In the genomic region with DNA sequence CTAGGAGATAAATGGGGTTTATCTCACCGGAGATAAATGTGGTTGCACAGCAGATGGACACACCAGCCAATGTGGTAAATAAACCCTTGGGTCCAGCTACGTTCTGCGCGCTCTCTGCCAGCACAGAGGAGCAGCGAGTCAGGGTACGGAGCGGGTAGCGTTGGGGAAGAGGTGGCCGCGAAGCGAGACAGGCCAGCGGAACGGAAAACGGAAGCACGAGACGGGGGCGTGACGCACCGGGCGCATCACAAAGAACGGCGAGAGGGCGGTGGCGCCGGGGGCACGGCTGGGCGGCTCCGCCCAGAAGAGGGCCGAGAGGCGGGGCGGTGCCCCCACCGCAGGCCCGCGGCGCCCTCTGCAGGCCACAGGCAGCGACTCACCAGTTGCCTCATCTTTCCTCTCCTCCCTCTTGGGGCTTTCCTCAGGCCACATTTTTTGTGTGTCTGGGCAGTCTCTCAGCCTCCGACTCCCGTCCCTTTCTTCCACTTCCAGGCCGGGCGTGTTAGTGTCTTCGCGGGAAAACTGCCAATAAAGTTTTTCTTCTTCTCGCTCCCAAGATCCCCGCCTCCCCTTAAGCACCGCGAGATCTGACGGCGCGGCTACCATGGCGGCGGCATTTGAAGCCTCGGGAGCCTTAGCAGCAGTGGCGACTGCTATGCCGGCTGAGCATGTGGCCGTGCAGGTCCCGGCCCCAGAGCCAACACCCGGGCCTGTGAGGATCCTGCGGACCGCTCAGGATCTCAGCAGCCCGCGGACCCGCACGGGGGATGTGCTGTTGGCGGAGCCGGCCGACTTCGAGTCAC, we compare ENCODE assay signal across 8 cellular contexts. TPM values are rescaled to one million over a fixed set of nuclear protein-coding genes. Genes with fewer than 3 reads are reported as not detected.
DNase-seq lines count a peak whose midpoint lies in the region; ATAC-seq and TF ChIP-seq lines count a peak whose summit lies in the region.

A gene with protein sequence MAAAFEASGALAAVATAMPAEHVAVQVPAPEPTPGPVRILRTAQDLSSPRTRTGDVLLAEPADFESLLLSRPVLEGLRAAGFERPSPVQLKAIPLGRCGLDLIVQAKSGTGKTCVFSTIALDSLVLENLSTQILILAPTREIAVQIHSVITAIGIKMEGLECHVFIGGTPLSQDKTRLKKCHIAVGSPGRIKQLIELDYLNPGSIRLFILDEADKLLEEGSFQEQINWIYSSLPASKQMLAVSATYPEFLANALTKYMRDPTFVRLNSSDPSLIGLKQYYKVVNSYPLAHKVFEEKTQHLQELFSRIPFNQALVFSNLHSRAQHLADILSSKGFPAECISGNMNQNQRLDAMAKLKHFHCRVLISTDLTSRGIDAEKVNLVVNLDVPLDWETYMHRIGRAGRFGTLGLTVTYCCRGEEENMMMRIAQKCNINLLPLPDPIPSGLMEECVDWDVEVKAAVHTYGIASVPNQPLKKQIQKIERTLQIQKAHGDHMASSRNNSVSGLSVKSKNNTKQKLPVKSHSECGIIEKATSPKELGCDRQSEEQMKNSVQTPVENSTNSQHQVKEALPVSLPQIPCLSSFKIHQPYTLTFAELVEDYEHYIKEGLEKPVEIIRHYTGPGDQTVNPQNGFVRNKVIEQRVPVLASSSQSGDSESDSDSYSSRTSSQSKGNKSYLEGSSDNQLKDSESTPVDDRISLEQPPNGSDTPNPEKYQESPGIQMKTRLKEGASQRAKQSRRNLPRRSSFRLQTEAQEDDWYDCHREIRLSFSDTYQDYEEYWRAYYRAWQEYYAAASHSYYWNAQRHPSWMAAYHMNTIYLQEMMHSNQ (plus strand): TSS at position 581 of the 803 bp plus-strand sequence. CDS start 24 bp downstream, at position 605.

- DNase-seq in NCI-H1694 treated with DMSO at 0.1 percent for 48 hours (lab: John Stamatoyannopoulos, UW), result peak; percentile 93
- peak; percentile 90 to 92 (median 92) for DNase-seq in T-helper 17 cell
- DNase-seq in left ventricle myocardium superior, result peak; percentile 95
- peak; percentile 90 for DNase-seq in putamen (ENCODE audit: low spot score)
- peak in 1 of 2 donors; percentile 96 for DNase-seq in vagina (ENCODE audit: extremely low spot score in 2 of 2)

- H3K27ac ChIP-seq in angular gyrus (ENCODE audit: low read depth, low read length) (peak within 1 kb of the TSS; percentile 96), vagina (peak within 1 kb of the TSS; percentile 94)

- peak in 1 of 2 donors; percentile 34 for TF ChIP-seq POLR2A in vagina (IDR thresholded peaks at IDR 0.05)

- intact Hi-C loops in left ventricle myocardium superior (cut with micrococcal nuclease) (no loop called here), vagina (cut with DNase I) (no loop called here)

- H3K4me1 Mint-ChIP-seq in T-helper 17 cell, result peaks cover 28% of the 10 kb centered on the region

- H3K4me3 Mint-ChIP-seq in T-helper 17 cell, result peak within 1 kb of the TSS; percentile 99

- peaks cover 25% of the 10 kb centered on the region for H3K4me1 ChIP-seq in vagina

- peak within 1 kb of the TSS; percentile 91 to 96 for H3K4me3 ChIP-seq in vagina

- peaks cover 5% of the 10 kb centered on the region for H3K36me3 Mint-ChIP-seq in T-helper 17 cell (ENCODE audit: low read depth)

- H3K27me3 ChIP-seq in vagina, result no peaks in the 10 kb centered on the region

- peak; percentile 92 for ATAC-seq in GM18498 (IDR thresholded peaks at IDR 0.05; ENCODE audit: unreplicated experiment)
- ATAC-seq in HG02938 (IDR thresholded peaks at IDR 0.05; ENCODE audit: unreplicated experiment), result peak; percentile 88
- ATAC-seq in T-helper 17 cell, result peak; percentile 90
- ATAC-seq in left ventricle myocardium superior, result peak; percentile 98

- H3K27me3 Mint-ChIP-seq in T-helper 17 cell, result no peaks in the 10 kb centered on the region

- peaks cover 0 to under 1% of the 10 kb centered on the region in 2 donors for H3K36me3 ChIP-seq in vagina

- no peaks in the 10 kb centered on the region for H3K9me3 ChIP-seq in T-helper 17 cell (ENCODE audit: control insufficient read depth, low read length, poor library complexity, severe bottlenecking)
- no peaks in the 10 kb centered on the region for H3K9me3 ChIP-seq in vagina

- TF ChIP-seq CTCF in vagina (IDR thresholded peaks at IDR 0.05), result peak; percentile 94 to 99 (median 94)

- H3K27ac Mint-ChIP-seq in T-helper 17 cell, result peak within 1 kb of the TSS; percentile 98

RNA-seq across cellular contexts. Expression of the gene that starts here (rescaled TPM):
- total RNA-seq in T-helper 17 cell (10 to 100 TPM; 20.6 to 24.7 TPM), left ventricle myocardium superior (7.1 TPM), vagina (16.2 TPM)
